9 cellular contexts compared by ENCODE assay signal in the genomic region with DNA sequence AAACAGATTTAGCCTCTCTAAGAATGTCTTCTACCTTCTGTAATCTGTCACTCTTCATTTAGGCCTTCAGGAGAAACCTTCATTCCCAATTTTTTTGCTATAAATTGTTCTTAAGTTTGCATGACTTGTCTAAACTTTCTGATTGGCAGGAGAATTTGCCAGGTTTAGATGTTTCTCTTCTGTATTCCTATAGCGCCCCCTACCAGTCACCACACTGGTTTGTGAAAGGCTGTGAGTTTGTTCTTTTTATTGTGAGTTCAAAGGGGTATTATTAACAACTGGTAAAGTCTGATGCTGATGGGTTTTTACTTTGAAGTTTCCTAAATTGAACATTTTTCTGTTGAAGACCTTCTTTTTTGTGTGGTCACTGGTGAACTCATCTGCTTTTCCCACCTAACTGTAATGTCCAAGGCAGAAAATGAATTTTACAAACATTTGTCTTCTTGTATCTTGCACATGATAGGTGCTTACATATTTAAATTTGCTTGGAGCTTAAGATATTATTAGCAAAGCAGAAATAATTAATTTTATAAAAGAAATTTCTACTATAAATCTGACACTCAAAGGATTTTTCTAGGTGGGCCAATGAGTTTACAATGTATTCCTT. TPM values are rescaled to one million over a fixed set of nuclear protein-coding genes. Genes with fewer than 3 reads are reported as not detected.
DNase-seq lines count a peak whose midpoint lies in the region; ATAC-seq and TF ChIP-seq lines count a peak whose summit lies in the region.
"Had no signal": no experiment of that assay in that cellular context is flagged by ENCODE, and none has a peak within 500 bp of the region (broad histone marks: within the 10 kb centered on the region; RNA-seq: fewer than 3 reads in every experiment).

No MANE protein-coding gene starts in this region.

- peaks cover 41% of the 10 kb centered on the region for H3K36me3 Mint-ChIP-seq in T-helper 2 cell treated with Interferon-gamma antibody and Interleukin-4, amounts not matched to agents 5 μg/mL and 100 μg/mL, for 36 hours (ENCODE audit: low read depth)

- no peaks in the 10 kb centered on the region for H3K9me3 Mint-ChIP-seq in T-helper 2 cell treated with Interferon-gamma antibody and Interleukin-4, amounts not matched to agents 5 μg/mL and 100 μg/mL, for 36 hours
- H3K9me3 Mint-ChIP-seq: activated naive CD4-positive, alpha-beta T cell treated with anti-CD3 and anti-CD28 coated beads, Interleukin-2, amount 50 U/mL, for 72 hours had no signal

- intact Hi-C loops in ascending aorta (cut with DNase I): no loop called here

- no peak overlapping the region for H3K9ac ChIP-seq in DND-41 (ENCODE audit: low read depth, low read length)

- H3K36me3 ChIP-seq in DND-41 (ENCODE audit: insufficient read depth, low read length) (no peaks in the 10 kb centered on the region), ascending aorta (no peaks in the 10 kb centered on the region)

- H3K27me3 ChIP-seq in DND-41 (ENCODE audit: insufficient read depth, low read length, poor library complexity) (no peaks in the 10 kb centered on the region), ascending aorta (no peaks in the 10 kb centered on the region)

- peak; percentile 55 for DNase-seq in DND-41
- peak; percentile 33 for DNase-seq in T-helper 2 cell treated with Interferon-gamma antibody and Interleukin-4, amounts not matched to agents 5 μg/mL and 100 μg/mL, for 36 hours (ENCODE audit: low spot score)
- DNase-seq in ascending aorta (ENCODE audit: low spot score in 2 of 2): peak in 1 of 2 donors; percentile 73
- peak; percentile 69 for DNase-seq in iPS-NIHi11 (ENCODE audit: low spot score)
- DNase-seq in stimulated activated CD4-positive, alpha-beta T cell treated with anti-CD3 and anti-CD28 coated beads, Interleukin-1b, Interleukin-23, amount 100 ng/mL, for 24 hours (ENCODE audit: low read depth in 4 of 4, low spot score in 1 of 4): peak; percentile 21 to 45 (median 38)

- peak; percentile 58; the same call in 2 of the 3 replicates for ATAC-seq in DND-41 (ENCODE audit: insufficient read depth, low read depth)
- no peak for ATAC-seq in GM21515 (IDR thresholded peaks at IDR 0.05; ENCODE audit: unreplicated experiment)
- no peak for ATAC-seq in HG03159 (IDR thresholded peaks at IDR 0.05; ENCODE audit: unreplicated experiment)

- no peaks in the 10 kb centered on the region for H3K79me2 ChIP-seq in DND-41 (ENCODE audit: insufficient read depth, low read length)

- H3K4me3 ChIP-seq in DND-41 (ENCODE audit: low read depth in 1 of 2, low read length in 2 of 2): no peak overlapping the region
- no peak overlapping the region for H3K4me3 ChIP-seq in ascending aorta

- peaks cover 9% of the 10 kb centered on the region for H3K4me1 Mint-ChIP-seq in T-helper 2 cell treated with Interferon-gamma antibody and Interleukin-4, amounts not matched to agents 5 μg/mL and 100 μg/mL, for 36 hours (ENCODE audit: low read depth)

- H3K27me3 Mint-ChIP-seq in T-helper 2 cell treated with Interferon-gamma antibody and Interleukin-4, amounts not matched to agents 5 μg/mL and 100 μg/mL, for 36 hours (ENCODE audit: low read depth): no peaks in the 10 kb centered on the region

- no peaks in the 10 kb centered on the region for H3K9me3 ChIP-seq in DND-41 (ENCODE audit: insufficient read depth, low read length, severe bottlenecking)
- H3K9me3 ChIP-seq in ascending aorta: no peaks in the 10 kb centered on the region

- peak; percentile 76 for TF ChIP-seq CTCF in DND-41 (IDR thresholded peaks at IDR 0.05; ENCODE audit: borderline replicate concordance, extremely low read depth, low read length, poor library complexity, severe bottlenecking)
- TF ChIP-seq CTCF in ascending aorta (IDR thresholded peaks at IDR 0.05): peak; percentile 26 to 54 (median 30)

- H3K4me2 ChIP-seq in DND-41 (ENCODE audit: insufficient read depth, low read length): no peak overlapping the region

- TF ChIP-seq EP300 in Ishikawa (IDR thresholded peaks at IDR 0.05; ENCODE audit: borderline replicate concordance): no peak

- H4K20me1 ChIP-seq in DND-41 (ENCODE audit: insufficient read depth, low read length): no peaks in the 10 kb centered on the region

- no peak overlapping the region for H3K27ac ChIP-seq in DND-41 (ENCODE audit: low read length)
- no peak overlapping the region for H3K27ac ChIP-seq in ascending aorta

- TF ChIP-seq RAD21 in Ishikawa (IDR thresholded peaks at IDR 0.05; ENCODE audit: low read depth): peak; percentile 90

- H3K4me1 ChIP-seq in DND-41 (ENCODE audit: insufficient read depth, low read length) (no peaks in the 10 kb centered on the region), ascending aorta (no peaks in the 10 kb centered on the region)

- H3K4me3 Mint-ChIP-seq in T-helper 2 cell treated with Interferon-gamma antibody and Interleukin-4, amounts not matched to agents 5 μg/mL and 100 μg/mL, for 36 hours: no peak overlapping the region

- no peak overlapping the region for H2AFZ ChIP-seq in DND-41 (ENCODE audit: low read depth, low read length)

- H3K27ac Mint-ChIP-seq in T-helper 2 cell treated with Interferon-gamma antibody and Interleukin-4, amounts not matched to agents 5 μg/mL and 100 μg/mL, for 36 hours: no peak overlapping the region
- H3K27ac Mint-ChIP-seq: activated naive CD4-positive, alpha-beta T cell treated with anti-CD3 and anti-CD28 coated beads, Interleukin-2, amount 50 U/mL, for 72 hours had no signal

TF ChIP-seq in Ishikawa, 13 proteins besides CTCF, POLR2A, EP300 and RAD21:
- TF ChIP-seq NFIC (IDR thresholded peaks at IDR 0.05): no peak
- TF ChIP-seq, protein P1, sequence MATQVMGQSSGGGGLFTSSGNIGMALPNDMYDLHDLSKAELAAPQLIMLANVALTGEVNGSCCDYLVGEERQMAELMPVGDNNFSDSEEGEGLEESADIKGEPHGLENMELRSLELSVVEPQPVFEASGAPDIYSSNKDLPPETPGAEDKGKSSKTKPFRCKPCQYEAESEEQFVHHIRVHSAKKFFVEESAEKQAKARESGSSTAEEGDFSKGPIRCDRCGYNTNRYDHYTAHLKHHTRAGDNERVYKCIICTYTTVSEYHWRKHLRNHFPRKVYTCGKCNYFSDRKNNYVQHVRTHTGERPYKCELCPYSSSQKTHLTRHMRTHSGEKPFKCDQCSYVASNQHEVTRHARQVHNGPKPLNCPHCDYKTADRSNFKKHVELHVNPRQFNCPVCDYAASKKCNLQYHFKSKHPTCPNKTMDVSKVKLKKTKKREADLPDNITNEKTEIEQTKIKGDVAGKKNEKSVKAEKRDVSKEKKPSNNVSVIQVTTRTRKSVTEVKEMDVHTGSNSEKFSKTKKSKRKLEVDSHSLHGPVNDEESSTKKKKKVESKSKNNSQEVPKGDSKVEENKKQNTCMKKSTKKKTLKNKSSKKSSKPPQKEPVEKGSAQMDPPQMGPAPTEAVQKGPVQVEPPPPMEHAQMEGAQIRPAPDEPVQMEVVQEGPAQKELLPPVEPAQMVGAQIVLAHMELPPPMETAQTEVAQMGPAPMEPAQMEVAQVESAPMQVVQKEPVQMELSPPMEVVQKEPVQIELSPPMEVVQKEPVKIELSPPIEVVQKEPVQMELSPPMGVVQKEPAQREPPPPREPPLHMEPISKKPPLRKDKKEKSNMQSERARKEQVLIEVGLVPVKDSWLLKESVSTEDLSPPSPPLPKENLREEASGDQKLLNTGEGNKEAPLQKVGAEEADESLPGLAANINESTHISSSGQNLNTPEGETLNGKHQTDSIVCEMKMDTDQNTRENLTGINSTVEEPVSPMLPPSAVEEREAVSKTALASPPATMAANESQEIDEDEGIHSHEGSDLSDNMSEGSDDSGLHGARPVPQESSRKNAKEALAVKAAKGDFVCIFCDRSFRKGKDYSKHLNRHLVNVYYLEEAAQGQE (IDR thresholded peaks at IDR 0.05; ENCODE audit: low read depth): no peak
- TF ChIP-seq, protein P2, sequence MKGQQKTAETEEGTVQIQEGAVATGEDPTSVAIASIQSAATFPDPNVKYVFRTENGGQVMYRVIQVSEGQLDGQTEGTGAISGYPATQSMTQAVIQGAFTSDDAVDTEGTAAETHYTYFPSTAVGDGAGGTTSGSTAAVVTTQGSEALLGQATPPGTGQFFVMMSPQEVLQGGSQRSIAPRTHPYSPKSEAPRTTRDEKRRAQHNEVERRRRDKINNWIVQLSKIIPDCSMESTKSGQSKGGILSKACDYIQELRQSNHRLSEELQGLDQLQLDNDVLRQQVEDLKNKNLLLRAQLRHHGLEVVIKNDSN (IDR thresholded peaks at IDR 0.05): no peak
- no peak for TF ChIP-seq TEAD4 (IDR thresholded peaks at IDR 0.05)
- TF ChIP-seq TCF12 (IDR thresholded peaks at IDR 0.05; ENCODE audit: low read depth): no peak
- no peak for TF ChIP-seq CEBPB (IDR thresholded peaks at IDR 0.05)
- no peak for TF ChIP-seq YY1 (IDR thresholded peaks at IDR 0.05; ENCODE audit: low read depth)

RNA-seq across cellular contexts. Expression of a gene that starts 18.4 kb away (rescaled TPM):
- not detected for total RNA-seq in ascending aorta
- total RNA-seq: activated naive CD4-positive, alpha-beta T cell treated with anti-CD3 and anti-CD28 coated beads, Interleukin-2, amount 50 U/mL, for 72 hours had no signal
